ENCODE assay signal across 1 cellular context in the genomic region with DNA sequence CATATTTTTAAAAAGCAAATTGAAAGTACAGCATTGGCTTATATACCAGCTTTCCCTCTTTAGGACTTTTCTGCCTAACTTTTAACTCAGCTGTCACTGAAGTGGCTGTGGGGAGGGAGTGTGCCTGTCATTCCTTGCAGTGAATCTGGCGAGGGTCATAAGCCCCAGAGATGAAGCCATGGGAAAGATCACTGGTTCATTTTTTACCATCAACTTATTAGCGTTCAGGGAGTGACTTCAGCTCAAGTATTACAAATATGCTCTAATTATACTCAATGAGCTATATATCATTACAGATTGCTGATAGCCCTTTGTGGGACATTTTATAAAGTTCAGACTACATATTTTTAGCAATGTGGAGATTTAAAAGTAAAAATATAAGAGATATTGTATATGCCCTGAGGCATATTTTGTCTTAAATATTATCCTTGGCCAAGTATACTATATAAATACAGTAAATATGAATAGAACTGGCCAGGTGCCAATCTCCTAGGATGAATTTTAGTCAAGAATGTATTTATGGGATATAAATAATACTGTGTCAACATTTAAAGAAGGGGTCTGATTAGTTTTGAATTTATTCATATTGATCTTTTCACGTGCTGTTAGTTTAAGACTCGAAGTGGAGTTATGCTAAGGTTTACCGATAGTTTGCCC.
TF ChIP-seq lines count a peak whose summit lies in the region.

No MANE protein-coding gene starts in this region.

TF ChIP-seq in SK-N-SH treated with all-trans-retinoic acid at 6 μM for 48 hours, 23 proteins besides CTCF, POLR2A, EP300 and RAD21 (continued from another document):
- TF ChIP-seq, protein P1, sequence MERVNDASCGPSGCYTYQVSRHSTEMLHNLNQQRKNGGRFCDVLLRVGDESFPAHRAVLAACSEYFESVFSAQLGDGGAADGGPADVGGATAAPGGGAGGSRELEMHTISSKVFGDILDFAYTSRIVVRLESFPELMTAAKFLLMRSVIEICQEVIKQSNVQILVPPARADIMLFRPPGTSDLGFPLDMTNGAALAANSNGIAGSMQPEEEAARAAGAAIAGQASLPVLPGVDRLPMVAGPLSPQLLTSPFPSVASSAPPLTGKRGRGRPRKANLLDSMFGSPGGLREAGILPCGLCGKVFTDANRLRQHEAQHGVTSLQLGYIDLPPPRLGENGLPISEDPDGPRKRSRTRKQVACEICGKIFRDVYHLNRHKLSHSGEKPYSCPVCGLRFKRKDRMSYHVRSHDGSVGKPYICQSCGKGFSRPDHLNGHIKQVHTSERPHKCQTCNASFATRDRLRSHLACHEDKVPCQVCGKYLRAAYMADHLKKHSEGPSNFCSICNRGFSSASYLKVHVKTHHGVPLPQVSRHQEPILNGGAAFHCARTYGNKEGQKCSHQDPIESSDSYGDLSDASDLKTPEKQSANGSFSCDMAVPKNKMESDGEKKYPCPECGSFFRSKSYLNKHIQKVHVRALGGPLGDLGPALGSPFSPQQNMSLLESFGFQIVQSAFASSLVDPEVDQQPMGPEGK (CRISPR knock-in tag; IDR thresholded peaks at IDR 0.05; ENCODE audit: borderline replicate concordance): peak; percentile 7; the same call in 1 of the 2 replicates
